8 cellular contexts compared by ENCODE assay signal in genomic region chr4:55397024-55397520, GRCh38.
DNase-seq lines count a peak whose midpoint lies in the region; TF ChIP-seq lines count a peak whose summit lies in the region.

No MANE protein-coding gene starts in this region.

- peaks cover 34% of the 10 kb centered on the region for H3K36me3 ChIP-seq in NT2/D1 (ENCODE audit: insufficient read depth, insufficient read length, low read length)
- peaks cover 4 to 23% of the 10 kb centered on the region in 2 donors for H3K36me3 ChIP-seq in muscle layer of duodenum (ENCODE audit: control insufficient read depth in 1 of 2, insufficient read depth in 2 of 2, low read length in 2 of 2)

- no peaks in the 10 kb centered on the region for H3K27me3 Mint-ChIP-seq in dendritic cell treated with granulocyte-macrophage colony-stimulating factor and Interleukin-4, amounts not matched to agents 40 ng/mL and 50 ng/mL, for 4 days

- intact Hi-C loops in dendritic cell treated with granulocyte-macrophage colony-stimulating factor and Interleukin-4, amounts not matched to agents 40 ng/mL and 50 ng/mL, for 4 days (cut with micrococcal nuclease), result loop anchor here (5.0 kb wide), 1 partner anchor 150 kb away; the partner anchor contains the start of gene CLOCK

- H3K4me1 ChIP-seq in NT2/D1 (ENCODE audit: insufficient read depth, insufficient read length) (no peaks in the 10 kb centered on the region), muscle layer of duodenum (ENCODE audit: control insufficient read depth in 1 of 2, insufficient read depth in 2 of 2, low read length in 2 of 2) (peaks cover 10 to 12% of the 10 kb centered on the region in 2 donors)

- no peaks in the 10 kb centered on the region for H3K27me3 ChIP-seq in NT2/D1 (ENCODE audit: insufficient read depth, insufficient read length)
- H3K27me3 ChIP-seq in muscle layer of duodenum (ENCODE audit: low read depth, low read length), result no peaks in the 10 kb centered on the region

- H3K27ac Mint-ChIP-seq in dendritic cell treated with granulocyte-macrophage colony-stimulating factor and Interleukin-4, amounts not matched to agents 40 ng/mL and 50 ng/mL, for 4 days, result peak overlapping the region; percentile 96

- no peak for TF ChIP-seq CTCF in GM12864 (IDR thresholded peaks at IDR 0.05; ENCODE audit: low read depth, low read length, missing control alignments)

- peak overlapping the region; percentile 92 for H3K4me3 Mint-ChIP-seq in dendritic cell treated with granulocyte-macrophage colony-stimulating factor and Interleukin-4, amounts not matched to agents 40 ng/mL and 50 ng/mL, for 4 days

- H3K4me3 ChIP-seq in GM12864 (ENCODE audit: low read depth, low read length) (peak overlapping the region; percentile 92), NT2/D1 (ENCODE audit: insufficient read length, low read depth) (peak overlapping the region; percentile 60), muscle layer of duodenum (ENCODE audit: low read depth in 1 of 2, low read length in 2 of 2) (peak overlapping the region; percentile 90 to 91)

- H3K9me3 ChIP-seq in NT2/D1 (ENCODE audit: insufficient read depth, low read length), result no peaks in the 10 kb centered on the region
- H3K9me3 ChIP-seq in muscle layer of duodenum (ENCODE audit: control insufficient read depth in 1 of 2, low read length in 2 of 2), result no peaks in the 10 kb centered on the region

- H3K9ac ChIP-seq in NT2/D1 (ENCODE audit: insufficient read length, low read depth), result peak overlapping the region; percentile 90

- DNase-seq in GM12864 (ENCODE audit: low read depth), result no peak
- DNase-seq in NT2/D1 (ENCODE audit: low read depth, low spot score), result no peak
- DNase-seq in GM19240 (ENCODE audit: insufficient read length, low spot score), result no peak
- no peak for DNase-seq in stimulated activated CD4-positive, alpha-beta T cell treated with anti-CD3 and anti-CD28 coated beads, Interleukin-4, amount 100 ng/mL, for 1 hour
- no peak for DNase-seq in GOT3 (lab: John Stamatoyannopoulos, UW)
- DNase-seq in COLO668 (lab: John Stamatoyannopoulos, UW; ENCODE audit: unreplicated experiment), result no peak

- H3K4me1 Mint-ChIP-seq in dendritic cell treated with granulocyte-macrophage colony-stimulating factor and Interleukin-4, amounts not matched to agents 40 ng/mL and 50 ng/mL, for 4 days (ENCODE audit: low read depth), result peaks cover 44% of the 10 kb centered on the region

- H3K27ac ChIP-seq in muscle layer of duodenum (ENCODE audit: low read length), result peak overlapping the region; percentile 98

- peaks cover 49% of the 10 kb centered on the region for H3K36me3 Mint-ChIP-seq in dendritic cell treated with granulocyte-macrophage colony-stimulating factor and Interleukin-4, amounts not matched to agents 40 ng/mL and 50 ng/mL, for 4 days (ENCODE audit: low read depth)

- no peaks in the 10 kb centered on the region for H3K9me3 Mint-ChIP-seq in dendritic cell treated with granulocyte-macrophage colony-stimulating factor and Interleukin-4, amounts not matched to agents 40 ng/mL and 50 ng/mL, for 4 days
